In genomic region chr15:76377751-76378150, GRCh38 we compare ENCODE assay signal across 32 cellular contexts. TPM values are rescaled to one million over a fixed set of nuclear protein-coding genes. Genes with fewer than 3 reads are reported as not detected.
A peak's percentile ranks its signal among the peaks of the same experiment; 100 is the strongest.
DNase-seq lines count a peak whose midpoint lies in the region; ATAC-seq, FAIRE-seq and TF ChIP-seq lines count a peak whose summit lies in the region.
"Had no signal": no experiment of that assay in that cellular context is flagged by ENCODE, and none has a peak within 500 bp of the region (broad histone marks: within the 10 kb centered on the region; RNA-seq: fewer than 3 reads in every experiment).

No MANE protein-coding gene starts in this region.

- BruUV-seq in HepG2 (replicated peaks; lab: Mats Ljungman, UMichigan) (no TSS peak), K562 (replicated peaks; lab: Mats Ljungman, UMichigan) (no TSS peak)

- CTCF ChIA-PET in HepG2 (lab: Yijun Ruan, JAX; ENCODE audit: low intra/inter-chr PET ratio, low total read pairs), result no interaction called here
- CTCF ChIA-PET in A549 (lab: Yijun Ruan, JAX), result no interaction called here
- CTCF ChIA-PET in K562 (lab: Yijun Ruan, JAX; ENCODE audit: low intra/inter-chr PET ratio), result no interaction called here

- POLR2A ChIA-PET in HepG2 (lab: Yijun Ruan, JAX) (interaction anchor here (1.4 kb wide), 1 partner anchor 41 kb away, joined by 5 read pairs; the partner anchor contains the start of gene ISL2), A549 (lab: Yijun Ruan, JAX) (no interaction called here), K562 (lab: Yijun Ruan, JAX) (no interaction called here)

- H3K36me3 ChIP-seq in HepG2 (replicated peaks in 1 of 2; ENCODE audit: control insufficient read depth in 1 of 2, insufficient read depth in 2 of 2, low read length in 2 of 2) (no peaks in the 10 kb centered on the region), right lobe of liver (no peaks in the 10 kb centered on the region), K562 (ENCODE audit: control insufficient read depth, insufficient read depth, low read length) (no peaks in the 10 kb centered on the region), SJCRH30 (no peaks in the 10 kb centered on the region)
- H3K36me3 ChIP-seq: BE2C had no signal

- H3K9me3 ChIP-seq in HepG2 (ENCODE audit: low read length) (no peaks in the 10 kb centered on the region), right lobe of liver (no peaks in the 10 kb centered on the region), A549 (no peaks in the 10 kb centered on the region), K562 (replicated peaks; ENCODE audit: control insufficient read depth, insufficient read depth, low read depth, low read length) (no peaks in the 10 kb centered on the region), SJCRH30 (replicated peaks) (no peaks in the 10 kb centered on the region)
- H3K9me3 ChIP-seq: BE2C; BLaER1; BLaER1 treated with 17β-estradiol and CSF1 and Interleukin-3, amounts not matched to agents 10 nM and 100 nM; Caco-2 had no signal

- no peak for TF ChIP-seq POLR2A in HepG2 (IDR thresholded peaks at IDR 0.05; ENCODE audit: insufficient read depth in 1 of 2, low read depth in 2 of 2, low read length in 2 of 2)
- no peak for TF ChIP-seq POLR2A in right lobe of liver (IDR thresholded peaks at IDR 0.05)
- no peak for TF ChIP-seq POLR2A in A549 (IDR thresholded peaks at IDR 0.05; ENCODE audit: low read length)
- TF ChIP-seq POLR2A in K562 (conservative IDR thresholded peaks at IDR 0.05), result no peak

- H4K20me1 ChIP-seq in HepG2 (ENCODE audit: insufficient read depth, low read length) (no peaks in the 10 kb centered on the region), K562 (replicated peaks; ENCODE audit: control insufficient read depth, insufficient read depth, low read length) (no peaks in the 10 kb centered on the region)
- H4K20me1 ChIP-seq: BLaER1; BLaER1 treated with 17β-estradiol and CSF1 and Interleukin-3, amounts not matched to agents 10 nM and 100 nM had no signal

- FAIRE-seq in HepG2 (lab: Jason Lieb, UNC) (peak; percentile 36), A549 (lab: Jason Lieb, UNC) (peak; percentile 56), K562 (lab: Jason Lieb, UNC) (no peak)
- FAIRE-seq: A204.1, D721Med had no signal

- H3K79me2 ChIP-seq in HepG2 (ENCODE audit: insufficient read depth, low read length) (no peaks in the 10 kb centered on the region), K562 (ENCODE audit: control insufficient read depth, insufficient read depth, low read length) (no peaks in the 10 kb centered on the region)

- H2AFZ ChIP-seq in HepG2 (ENCODE audit: low read length) (no peak overlapping the region), K562 (ENCODE audit: low read depth, low read length) (no peak overlapping the region)

- H3K27ac ChIP-seq in HepG2 (ENCODE audit: extremely low read length, insufficient read depth, low read length), result no peak overlapping the region
- H3K27ac ChIP-seq in right lobe of liver, result no peak overlapping the region
- H3K27ac ChIP-seq in A549, result no peak overlapping the region
- no peak overlapping the region for H3K27ac ChIP-seq in K562 (ENCODE audit: extremely low read depth, low read depth, low read length)
- H3K27ac ChIP-seq in SJCRH30, result no peak overlapping the region
- H3K27ac ChIP-seq: 22Rv1; BLaER1; BLaER1 treated with 17β-estradiol and CSF1 and Interleukin-3, amounts not matched to agents 10 nM and 100 nM; C4-2B had no signal

- H3K9ac ChIP-seq in HepG2 (ENCODE audit: insufficient read depth, low read depth, low read length), result no peak overlapping the region
- no peak overlapping the region for H3K9ac ChIP-seq in K562 (ENCODE audit: insufficient read depth in 1 of 2, low read depth in 2 of 2, low read length in 2 of 2)
- H3K9ac ChIP-seq: BLaER1; BLaER1 treated with 17β-estradiol and CSF1 and Interleukin-3, amounts not matched to agents 10 nM and 100 nM had no signal

- no peaks in the 10 kb centered on the region for H3K9me1 ChIP-seq in K562 (ENCODE audit: control insufficient read depth, insufficient read depth, low read length)

- H3K4me3 ChIP-seq in HepG2 (replicated peaks in 1 of 3; ENCODE audit: insufficient read depth in 1 of 3, low read depth in 2 of 3, low read length in 3 of 3), result no peak overlapping the region
- no peak overlapping the region for H3K4me3 ChIP-seq in right lobe of liver
- H3K4me3 ChIP-seq in A549, result no peak overlapping the region
- no peak overlapping the region for H3K4me3 ChIP-seq in K562
- H3K4me3 ChIP-seq in SJCRH30, result no peak overlapping the region
- H3K4me3 ChIP-seq: BLaER1; BLaER1 treated with 17β-estradiol and CSF1 and Interleukin-3, amounts not matched to agents 10 nM and 100 nM had no signal

- no peak for DNase-seq in HepG2 (ENCODE audit: low spot score)
- no peak for DNase-seq in right lobe of liver
- DNase-seq in A549 (ENCODE audit: low read depth in 1 of 2, low spot score in 1 of 2), result no peak
- no peak for DNase-seq in K562 (ENCODE audit: extremely low read depth in 1 of 4, low spot score in 3 of 4)
- DNase-seq in SJCRH30, result no peak
- no peak for DNase-seq in SHP77 (lab: John Stamatoyannopoulos, UW)
- DNase-seq: 8988T; ACHN; AML-193; BE2C; C1 segment of cervical spinal cord; Caco-2; Calu3; CD4-positive, alpha-beta memory T cell; CD4-positive, alpha-beta T cell; CD4-positive, CD25-positive, alpha-beta regulatory T cell; CD8-positive, alpha-beta memory T cell; CD8-positive, alpha-beta T cell; COR-L47; DMS 273 treated with DMSO at 0.1 percent for 48 hours; DMS153; DMS53; DMS79; DMS79 treated with DMSO at 0.1 percent for 48 hours; DND-41; EL had no signal

- TF ChIP-seq RAD21 in HepG2 (CRISPR knock-in tag; IDR thresholded peaks at IDR 0.05) (no peak), A549 (conservative IDR thresholded peaks at IDR 0.05 in 1 of 2, IDR thresholded peaks at IDR 0.05 in 1 of 2) (no peak), K562 (CRISPR knock-in tag; conservative IDR thresholded peaks at IDR 0.05 in 1 of 2, IDR thresholded peaks at IDR 0.05 in 1 of 2) (no peak)

- H3K27me3 ChIP-seq in HepG2 (ENCODE audit: control insufficient read depth in 1 of 2, insufficient read depth in 2 of 2, low read length in 2 of 2) (no peaks in the 10 kb centered on the region), right lobe of liver (no peaks in the 10 kb centered on the region), K562 (ENCODE audit: control insufficient read depth in 2 of 2, insufficient read depth in 2 of 2, low read length in 2 of 2) (no peaks in the 10 kb centered on the region; a peak in 2 of 5 replicates), SJCRH30 (no peaks in the 10 kb centered on the region)
- H3K27me3 ChIP-seq: BE2C; BLaER1; BLaER1 treated with 17β-estradiol and CSF1 and Interleukin-3, amounts not matched to agents 10 nM and 100 nM had no signal

- H3K4me2 ChIP-seq in HepG2 (ENCODE audit: low read depth, low read length), result no peak overlapping the region
- no peak overlapping the region for H3K4me2 ChIP-seq in A549
- H3K4me2 ChIP-seq in K562 (ENCODE audit: insufficient read depth, low read length), result no peak overlapping the region
- H3K4me2 ChIP-seq: BLaER1; BLaER1 treated with 17β-estradiol and CSF1 and Interleukin-3, amounts not matched to agents 10 nM and 100 nM had no signal

- ATAC-seq in HepG2 (no peak), right lobe of liver (no peak), A549 (no peak), K562 (no peak)
- ATAC-seq: CD8-positive, alpha-beta T cell had no signal

- in situ Hi-C loops in HepG2 (cut with HindIII; ENCODE audit: extremely low pct_ligation_motif_present, low pct_unique_long_range_greater_than_20kb) (no loop called here), K562 (cut with MboI) (no loop called here)

- H3K4me1 ChIP-seq in HepG2 (ENCODE audit: insufficient read depth, low read length) (peaks cover 17% of the 10 kb centered on the region), right lobe of liver (peaks cover 0 to 20% (median 7%) of the 10 kb centered on the region in 4 donors), A549 (no peaks in the 10 kb centered on the region), K562 (replicated peaks in 1 of 2; ENCODE audit: control insufficient read depth in 2 of 2, insufficient read depth in 2 of 2, low read length in 2 of 2) (peaks cover 0 to 3% of the 10 kb centered on the region in 2 experiments; a peak in 1 of 5 replicates), SJCRH30 (no peaks in the 10 kb centered on the region)
- H3K4me1 ChIP-seq: BE2C; BLaER1; BLaER1 treated with 17β-estradiol and CSF1 and Interleukin-3, amounts not matched to agents 10 nM and 100 nM had no signal

- TF ChIP-seq EP300 in HepG2 (IDR thresholded peaks at IDR 0.05; ENCODE audit: low read depth in 2 of 2, low read length in 2 of 2) (no peak), HepG2 (CRISPR knock-in tag; IDR thresholded peaks at IDR 0.05; ENCODE audit: borderline replicate concordance) (no peak), A549 (IDR thresholded peaks at IDR 0.05) (no peak), K562 (IDR thresholded peaks at IDR 0.05; ENCODE audit: low read length) (no peak)

- TF ChIP-seq CTCF in HepG2 (CRISPR knock-in tag; IDR thresholded peaks at IDR 0.05), result no peak
- no peak for TF ChIP-seq CTCF in right lobe of liver (IDR thresholded peaks at IDR 0.05)
- TF ChIP-seq CTCF in A549 (IDR thresholded peaks at IDR 0.05), result no peak
- no peak for TF ChIP-seq CTCF in K562 (IDR thresholded peaks at IDR 0.05 in 2 of 3, conservative IDR thresholded peaks at IDR 0.05 in 1 of 3; ENCODE audit: insufficient read depth in 2 of 3, low read depth in 1 of 3, low read length in 3 of 3)

- intact Hi-C loops in HepG2 (cut with micrococcal nuclease; ENCODE audit: unreplicated experiment), result no loop called here
- intact Hi-C loops in right lobe of liver (cut with DNase I), result no loop called here
- intact Hi-C loops in K562 (cut with micrococcal nuclease), result no loop called here

RNA-seq across cellular contexts. Expression of gene ISL2, which starts 41.2 kb away (rescaled TPM):
- total RNA-seq in HepG2 (2016; rRNA removed; fragmentation: Illumina TruSeq; extraction: Trizol) (2.5 and 5.1 TPM in 2 replicates), right lobe of liver (not detected), K562 (2014; rRNA removed) (15.7 and 16.7 TPM in 2 replicates), K562 (2014; rRNA removed; fragmentation: Illumina TruSeq; extraction: Trizol) (2.9 and 3.4 TPM in 2 replicates), K562 (2015; rRNA removed; fragmentation: Illumina TruSeq; extraction: Trizol) (4.7 and 4.8 TPM in 2 replicates), K562 (2021) (17.6 and 23.7 TPM in 2 replicates)
- 1.5 and 2.1 TPM in 2 replicates for total RNA-seq in HepG2 (2016; cell fraction: cytosol; rRNA removed; fragmentation: Illumina TruSeq; extraction: Trizol; ENCODE audit: low read depth)
- total RNA-seq in HepG2 (2016; cell fraction: insoluble cytoplasmic fraction; rRNA removed; fragmentation: Illumina TruSeq; extraction: Trizol), result 3.0 and 4.9 TPM in 2 replicates
- 2.9 and 3.6 TPM in 2 replicates for total RNA-seq in HepG2 (2016; cell fraction: membrane; rRNA removed; fragmentation: Illumina TruSeq; extraction: Trizol)
- 5.5 and 5.8 TPM in 2 replicates for total RNA-seq in HepG2 (2016; cell fraction: nucleus; rRNA removed; fragmentation: Illumina TruSeq; extraction: Trizol)
- polyA plus RNA-seq in HepG2 (2011; rRNA removed) (4.3 and 6.3 TPM in 2 replicates), A549 (2011; rRNA removed) (2.6 TPM in 2 replicates), A549 (2017; fragmentation: RNase III; extraction: RNeasy Plus Mini Kit Qiagen cat#74134 plus additional on column Dnase treatment) (2.6 to 3.8 TPM (median 3.2 TPM) in 3 replicates), K562 (2011; rRNA removed) (4.0 and 5.7 TPM in 2 replicates), K562 (2014; fragmentation: Illumina TruSeq; extraction: Trizol) (4.0 and 9.0 TPM in 2 replicates), K562 (2014; fragmentation: Nextera tagmentation; extraction: Ambion mirVana) (under 1 TPM; 0.15 to 0.35 TPM), K562 (2014; rRNA removed) (16.7 and 17.0 TPM in 2 replicates)
- polyA plus RNA-seq in HepG2 (2011; cell fraction: cytosol; rRNA removed), result 3.7 and 5.2 TPM in 2 replicates
- 40.9 and 48.7 TPM in 2 replicates for polyA plus RNA-seq in HepG2 (2011; cell fraction: nucleus; rRNA removed)
- polyA plus RNA-seq in HepG2 (2012), result 3.6 and 6.5 TPM in 2 replicates
- polyA plus RNA-seq in HepG2 (2016; cell fraction: cytosol; fragmentation: Illumina TruSeq; extraction: Trizol; ENCODE audit: low read depth), result 1.7 and 2.0 TPM in 2 replicates
- 3.6 and 3.7 TPM in 2 replicates for polyA plus RNA-seq in HepG2 (2016; cell fraction: insoluble cytoplasmic fraction; fragmentation: Illumina TruSeq; extraction: Trizol; ENCODE audit: low read depth)
- polyA plus RNA-seq in HepG2 (2016; cell fraction: membrane; fragmentation: Illumina TruSeq; extraction: Trizol; ENCODE audit: low read depth), result 1.8 and 2.1 TPM in 2 replicates
- polyA plus RNA-seq in HepG2 (2016; cell fraction: nucleus; fragmentation: Illumina TruSeq; extraction: Trizol; ENCODE audit: insufficient read depth, low read depth), result 13.2 TPM in 2 replicates
- 1.7 and 9.6 TPM in 2 replicates for polyA minus RNA-seq in HepG2 (2011; rRNA and poly(A)+ RNA removed; ENCODE audit: low replicate concordance)
- polyA minus RNA-seq in HepG2 (2011; cell fraction: cytosol; rRNA and poly(A)+ RNA removed), result 4.3 and 7.4 TPM in 2 replicates
- polyA minus RNA-seq in HepG2 (2011; cell fraction: nucleus; rRNA and poly(A)+ RNA removed), result 8.9 and 12.7 TPM in 2 replicates
- polyA plus RNA-seq in A549 (2012; cell fraction: cytosol; rRNA removed), result 6.5 and 7.1 TPM in 2 replicates
- 27.0 and 30.9 TPM in 2 replicates for polyA plus RNA-seq in A549 (2012; cell fraction: nucleus; rRNA removed)
- 2.5 and 3.2 TPM in 2 replicates for polyA minus RNA-seq in A549 (2011; rRNA and poly(A)+ RNA removed)
- total RNA-seq in K562 (2011; cell fraction: chromatin; rRNA removed; ENCODE audit: low replicate concordance), result 15.2 and 35.8 TPM in 2 replicates
- 27.8 and 28.4 TPM in 2 replicates for total RNA-seq in K562 (2011; cell fraction: nucleolus; rRNA removed)
- 14.1 and 16.9 TPM in 2 replicates for total RNA-seq in K562 (2011; cell fraction: nucleoplasm; rRNA removed)
- polyA plus RNA-seq in K562 (2011; cell fraction: cytosol; rRNA removed), result 11.2 and 13.3 TPM in 2 replicates
- polyA plus RNA-seq in K562 (2011; cell fraction: nucleus; rRNA removed), result 44.7 and 63.1 TPM in 2 replicates
- 7.7 and 17.9 TPM in 2 replicates for polyA plus RNA-seq in K562 (2012)
- 3.1 and 3.9 TPM in 2 replicates for polyA minus RNA-seq in K562 (2011; rRNA and poly(A)+ RNA removed)
- polyA minus RNA-seq in K562 (2011; cell fraction: cytosol; rRNA and poly(A)+ RNA removed), result 4.4 and 9.8 TPM in 2 replicates
- polyA minus RNA-seq in K562 (2011; cell fraction: nucleus; rRNA and poly(A)+ RNA removed), result 16.2 and 19.0 TPM in 2 replicates
- total RNA-seq in SJCRH30 (2014; rRNA removed; shearing (Covaris generic)), result 3.0 and 4.3 TPM in 2 replicates
- total RNA-seq: CD4-positive, alpha-beta memory T cell; CD4-positive, alpha-beta T cell; CD8-positive, alpha-beta T cell had no signal
- polyA plus RNA-seq: CD4-positive, alpha-beta memory T cell; CD4-positive, CD25-positive, alpha-beta regulatory T cell; CD8-positive, alpha-beta memory T cell had no signal

Comparison
In these comparisons a context has a peak if more than half of its experiments do, and no peak if none do; other contexts are left out.
1. Of the 241 proteins assayed by ChIP-seq in both HepG2 and K562: peak only in HepG2: none; only in K562: none; in both: ZKSCAN1; in neither: 240.